In the genomic region with DNA sequence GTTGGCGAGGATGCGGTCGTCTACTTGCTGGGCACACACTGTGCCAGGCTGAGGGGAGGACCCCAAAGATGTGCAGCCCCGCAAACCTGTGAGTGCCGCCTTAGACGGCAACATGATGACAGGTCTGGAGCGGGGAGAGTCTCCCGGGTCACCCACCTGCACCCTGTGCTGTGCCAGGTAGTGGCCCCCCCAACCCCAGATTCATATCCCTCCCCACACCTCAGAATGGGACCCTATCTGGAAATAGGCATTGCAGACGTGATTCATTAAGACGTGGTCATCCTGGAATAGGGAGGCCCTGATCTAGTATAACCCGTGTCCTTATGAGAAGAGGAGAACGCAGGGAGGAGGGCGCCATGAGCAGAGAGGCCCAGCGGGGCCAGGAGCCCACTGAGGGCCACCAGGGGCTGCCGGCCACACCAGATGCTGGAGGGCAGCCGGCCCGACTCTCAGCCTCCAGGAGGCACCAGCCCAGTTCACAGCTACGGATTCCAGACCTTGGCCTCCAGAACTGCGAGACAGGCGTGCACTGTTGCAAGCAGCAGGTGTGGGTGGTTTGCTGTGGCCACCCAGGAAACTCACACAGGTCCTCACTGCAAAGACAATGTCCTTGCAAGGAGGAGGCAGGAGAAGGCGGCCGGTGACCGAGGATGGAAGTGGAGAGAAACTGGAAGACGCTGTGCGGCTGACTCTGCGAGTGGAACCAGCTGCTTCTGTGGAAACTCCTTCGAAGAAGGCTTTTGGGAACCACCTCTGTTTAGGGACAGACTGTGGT, we compare ENCODE assay signal across 16 cellular contexts.
"Had no signal": no experiment of that assay in that cellular context is flagged by ENCODE, and none has a peak within 500 bp of the region (broad histone marks: within the 10 kb centered on the region; RNA-seq: fewer than 3 reads in every experiment).

No MANE protein-coding gene starts in this region.

- DNase-seq: activated CD4-positive, alpha-beta T cell treated with anti-CD3 and anti-CD28 coated beads, Interleukin-2, amount 10 ng/mL, durations not matched to agents 24 days and 14 days; activated naive CD4-positive, alpha-beta T cell treated with anti-CD3 and anti-CD28 coated beads, Interleukin-2, amount 50 U/mL, for 16 hours; caudate nucleus; effector CD8-positive, alpha-beta T cell; kidney glomerular epithelial cell; mammary epithelial cell; mucosa of descending colon; naive thymus-derived CD8-positive, alpha-beta T cell; stimulated activated CD4-positive, alpha-beta T cell treated with anti-CD3 and anti-CD28 coated beads, Interleukin-2, amount 100 ng/mL, for 48 hours; stimulated activated naive CD4-positive, alpha-beta T cell treated with Interleukin-2 at 50 U/mL for 16 hours had no signal

- ATAC-seq: mucosa of descending colon; naive thymus-derived CD8-positive, alpha-beta T cell; T-helper 17 cell; WTC11 had no signal

- H3K36me3 ChIP-seq: adrenal gland had no signal

- H3K27ac Mint-ChIP-seq: activated CD4-positive, alpha-beta T cell treated with anti-CD3 and anti-CD28 coated beads, Interleukin-2, amount 10 ng/mL, durations not matched to agents 24 days and 14 days; activated T-helper 1 cell treated with anti-CD3 and anti-CD28 coated beads, Interleukin-12 subunit alpha, Interleukin-12 subunit beta, Interleukin-2, Interleukin-4 antibody, amounts not matched to agents 30 ng/mL and 10 ng/mL and 1 ng/mL, durations not matched to agents 14 hours and 24 hours and 36 hours; naive thymus-derived CD8-positive, alpha-beta T cell; T-helper 17 cell; WTC11 had no signal

- H3K27ac ChIP-seq: adrenal gland, coronary artery had no signal

- H3K9me3 Mint-ChIP-seq: activated CD4-positive, alpha-beta T cell treated with anti-CD3 and anti-CD28 coated beads, Interleukin-2, amount 10 ng/mL, durations not matched to agents 24 days and 14 days; activated T-helper 1 cell treated with anti-CD3 and anti-CD28 coated beads, Interleukin-12 subunit alpha, Interleukin-12 subunit beta, Interleukin-2, Interleukin-4 antibody, amounts not matched to agents 30 ng/mL and 10 ng/mL and 1 ng/mL, durations not matched to agents 14 hours and 24 hours and 36 hours; naive thymus-derived CD8-positive, alpha-beta T cell; WTC11 had no signal

- H3K4me3 Mint-ChIP-seq: activated CD4-positive, alpha-beta T cell treated with anti-CD3 and anti-CD28 coated beads, Interleukin-2, amount 10 ng/mL, durations not matched to agents 24 days and 14 days; activated T-helper 1 cell treated with anti-CD3 and anti-CD28 coated beads, Interleukin-12 subunit alpha, Interleukin-12 subunit beta, Interleukin-2, Interleukin-4 antibody, amounts not matched to agents 30 ng/mL and 10 ng/mL and 1 ng/mL, durations not matched to agents 14 hours and 24 hours and 36 hours; naive thymus-derived CD8-positive, alpha-beta T cell; T-helper 17 cell; WTC11 had no signal

- FAIRE-seq: frontal cortex had no signal

- H3K4me1 Mint-ChIP-seq: activated CD4-positive, alpha-beta T cell treated with anti-CD3 and anti-CD28 coated beads, Interleukin-2, amount 10 ng/mL, durations not matched to agents 24 days and 14 days had no signal

- H3K4me3 ChIP-seq: adrenal gland, coronary artery, mucosa of descending colon had no signal

- H3K4me1 ChIP-seq: adrenal gland had no signal

- H3K9me3 ChIP-seq: adrenal gland, mucosa of descending colon had no signal
